Comparison of ENCODE assay signal across 31 cellular contexts in the genomic region with DNA sequence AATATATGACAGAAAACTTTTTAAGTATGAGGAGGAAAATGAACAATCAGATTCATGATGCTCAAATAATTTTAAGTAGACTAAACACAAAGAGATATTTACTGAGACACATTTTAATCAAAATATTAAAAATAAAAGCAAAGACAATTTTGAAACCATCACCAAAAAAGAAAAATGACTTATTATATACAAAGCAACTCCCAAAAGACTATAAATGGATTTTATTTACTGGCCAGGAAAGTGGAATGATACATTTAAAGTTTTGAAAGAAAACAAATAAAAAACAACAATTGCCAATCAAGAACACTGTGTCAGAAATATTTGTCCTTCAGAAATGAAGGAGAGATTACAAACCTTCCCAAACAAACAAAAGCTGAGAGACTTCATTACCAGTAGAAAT.
DNase-seq lines count a peak whose midpoint lies in the region; ATAC-seq, FAIRE-seq and TF ChIP-seq lines count a peak whose summit lies in the region.
"Had no signal": no experiment of that assay in that cellular context is flagged by ENCODE, and none has a peak within 500 bp of the region (broad histone marks: within the 10 kb centered on the region; RNA-seq: fewer than 3 reads in every experiment).

No MANE protein-coding gene starts in this region.

- TF ChIP-seq POLR2A in H54 (IDR thresholded peaks at IDR 0.05; ENCODE audit: low read depth, low read length) = no peak

- FAIRE-seq in A204.1 (lab: Jason Lieb, UNC) (peak; percentile 16), colon (lab: Jason Lieb, UNC) (peak; percentile 5), H54 (lab: Jason Lieb, UNC) (no peak)
- FAIRE-seq: A549 had no signal

- H3K4me3 ChIP-seq in HEK293 (ENCODE audit: low read depth, low read length) = no peak overlapping the region
- no peak overlapping the region for H3K4me3 ChIP-seq in A673 (ENCODE audit: low read depth, low read length, poor library complexity, severe bottlenecking)
- H3K4me3 ChIP-seq: A549; BLaER1; BLaER1 treated with 17β-estradiol and CSF1 and Interleukin-3, amounts not matched to agents 10 nM and 100 nM had no signal

- intact Hi-C loops in A673 (cut with micrococcal nuclease; ENCODE audit: unreplicated experiment) = no loop called here

- BruUV-seq in A673 (replicated peaks; lab: Mats Ljungman, UMichigan) = no TSS peak

- TF ChIP-seq CTCF in HEK293 (tag by site-specific recombination; IDR thresholded peaks at IDR 0.05) (no peak), A673 (conservative IDR thresholded peaks at IDR 0.05; ENCODE audit: low read depth, low read length) (no peak)

- H3K27ac ChIP-seq in HEK293 (ENCODE audit: extremely low read depth, low read depth, low read length) (no peak overlapping the region), A673 (ENCODE audit: low read depth, low read length, poor library complexity, severe bottlenecking) (no peak overlapping the region)
- H3K27ac ChIP-seq: 22Rv1; A549; BLaER1; BLaER1 treated with 17β-estradiol and CSF1 and Interleukin-3, amounts not matched to agents 10 nM and 100 nM; C4-2B had no signal

- H3K9me3 ChIP-seq in HEK293 (ENCODE audit: control insufficient read depth, insufficient read depth, low read depth, low read length) = no peaks in the 10 kb centered on the region
- H3K9me3 ChIP-seq in A673 (ENCODE audit: low read depth, low read length, poor library complexity, severe bottlenecking) = peaks cover 11% of the 10 kb centered on the region
- H3K9me3 ChIP-seq: A549, BE2C, Caco-2 had no signal

- DNase-seq in A673 (ENCODE audit: low spot score) (no peak), H54 (ENCODE audit: insufficient read length, low spot score) (no peak)
- DNase-seq: 8988T; ACHN; AML-193; BE2C; C1 segment of cervical spinal cord; Caco-2; Calu3; CD4-positive, alpha-beta memory T cell; CD4-positive, alpha-beta T cell; CD4-positive, CD25-positive, alpha-beta regulatory T cell; CD8-positive, alpha-beta memory T cell; CD8-positive, alpha-beta T cell; COR-L47; DMS 273 treated with DMSO at 0.1 percent for 48 hours; DMS153; DMS53; DMS79; DMS79 treated with DMSO at 0.1 percent for 48 hours; DND-41; EL had no signal

- POLR2A ChIA-PET in HEK293 (lab: Yijun Ruan, JAX) = no interaction called here
- POLR2A ChIA-PET in A673 (lab: Charles Lee; ENCODE audit: low non-redundant PET) = no interaction called here

- H3K36me3 ChIP-seq in HEK293 (ENCODE audit: control insufficient read depth in 2 of 2, insufficient read depth in 1 of 2, low read length in 2 of 2) (no peaks in the 10 kb centered on the region), A673 (ENCODE audit: insufficient read depth, low read length, poor library complexity, severe bottlenecking) (no peaks in the 10 kb centered on the region)
- H3K36me3 ChIP-seq: BE2C, BLaER1 had no signal

- H3K27me3 ChIP-seq in A673 (replicated peaks; ENCODE audit: insufficient read depth, low read depth, low read length, poor library complexity) = no peaks in the 10 kb centered on the region
- H3K27me3 ChIP-seq: BE2C; BLaER1; BLaER1 treated with 17β-estradiol and CSF1 and Interleukin-3, amounts not matched to agents 10 nM and 100 nM had no signal

- H3K4me1 ChIP-seq in HEK293 (ENCODE audit: control insufficient read depth, insufficient read depth, low read length) = no peaks in the 10 kb centered on the region
- H3K4me1 ChIP-seq in A673 (ENCODE audit: insufficient read depth, low read length, poor library complexity, severe bottlenecking) = no peaks in the 10 kb centered on the region
- H3K4me1 ChIP-seq: A549, BE2C, Caco-2 had no signal

- ATAC-seq in HG03520 (IDR thresholded peaks at IDR 0.05; ENCODE audit: unreplicated experiment) = no peak
- ATAC-seq: A549; CD8-positive, alpha-beta T cell had no signal

- CTCF ChIA-PET in HEK293 (lab: Yijun Ruan, JAX) = no interaction called here
- CTCF ChIA-PET in A673 (lab: Charles Lee) = no interaction called here

TF ChIP-seq in HEK293, 187 proteins besides CTCF, POLR2A, EP300 and RAD21:
- no peak for TF ChIP-seq ZNF560 (tag by site-specific recombination; IDR thresholded peaks at IDR 0.05; ENCODE audit: borderline replicate concordance)
- TF ChIP-seq SETDB1 (IDR thresholded peaks at IDR 0.05; ENCODE audit: insufficient read length, low read length) = peak; percentile 90
- no peak for TF ChIP-seq ZNF610 (tag by site-specific recombination; IDR thresholded peaks at IDR 0.05; ENCODE audit: borderline replicate concordance)
- TF ChIP-seq TRIM28 (IDR thresholded peaks at IDR 0.05; ENCODE audit: borderline replicate concordance, low read length) = 0 out of 2 replicates have a peak, but pooled peaks have one; percentile 32
- TF ChIP-seq PRDM1 (tag by site-specific recombination; IDR thresholded peaks at IDR 0.05) = no peak
